Comparison of ENCODE assay signal across 1 cellular context in genomic region chr2:238882083-238882755, GRCh38.
TF ChIP-seq lines count a peak whose summit lies in the region.

No MANE protein-coding gene starts in this region.

TF ChIP-seq in SK-N-SH treated with all-trans-retinoic acid at 6 μM for 48 hours, 23 proteins besides CTCF, POLR2A, EP300 and RAD21 (continued from another document):
- TF ChIP-seq ZFP30 (CRISPR knock-in tag; IDR thresholded peaks at IDR 0.05) (no peak), CREB5 (CRISPR knock-in tag; IDR thresholded peaks at IDR 0.05; ENCODE audit: low read depth) (no peak), PATZ1 (CRISPR knock-in tag; IDR thresholded peaks at IDR 0.05; ENCODE audit: borderline replicate concordance) (no peak), ZC3H10 (CRISPR knock-in tag; IDR thresholded peaks at IDR 0.05) (no peak), TOX (CRISPR knock-in tag; IDR thresholded peaks at IDR 0.05; ENCODE audit: borderline replicate concordance) (no peak), OSR1 (CRISPR knock-in tag; IDR thresholded peaks at IDR 0.05) (no peak), SNAI2 (CRISPR knock-in tag; IDR thresholded peaks at IDR 0.05) (no peak), ZNF8 (CRISPR knock-in tag; IDR thresholded peaks at IDR 0.05) (no peak), CSRNP3 (CRISPR knock-in tag; IDR thresholded peaks at IDR 0.05) (no peak), TCF4 (CRISPR knock-in tag; IDR thresholded peaks at IDR 0.05; ENCODE audit: borderline replicate concordance) (no peak), CSDC2 (CRISPR knock-in tag; IDR thresholded peaks at IDR 0.05) (no peak), BACH2 (CRISPR knock-in tag; IDR thresholded peaks at IDR 0.05; ENCODE audit: borderline replicate concordance) (no peak), PPARA (CRISPR knock-in tag; IDR thresholded peaks at IDR 0.05; ENCODE audit: borderline replicate concordance) (no peak), GLIS3 (CRISPR knock-in tag; IDR thresholded peaks at IDR 0.05) (no peak), ISL1 (CRISPR knock-in tag; IDR thresholded peaks at IDR 0.05) (no peak), RARB (CRISPR knock-in tag; IDR thresholded peaks at IDR 0.05) (no peak)
TF ChIP-seq in SK-N-SH treated with all-trans-retinoic acid at 6 μM for 48 hours: peak in this region for 0.
